In genomic region chr5:37208883-37209808, GRCh38 we compare ENCODE assay signal across 8 cellular contexts.
DNase-seq lines count a peak whose midpoint lies in the region; ATAC-seq and TF ChIP-seq lines count a peak whose summit lies in the region.

No MANE protein-coding gene starts in this region.

- H3K27me3 Mint-ChIP-seq in dendritic cell treated with granulocyte-macrophage colony-stimulating factor and Interleukin-4, amounts not matched to agents 40 ng/mL and 50 ng/mL, for 4 days, result no peaks in the 10 kb centered on the region

- H3K9me3 Mint-ChIP-seq in dendritic cell treated with granulocyte-macrophage colony-stimulating factor and Interleukin-4, amounts not matched to agents 40 ng/mL and 50 ng/mL, for 4 days, result no peaks in the 10 kb centered on the region

- no peak for ATAC-seq in HG03097 (IDR thresholded peaks at IDR 0.05; ENCODE audit: low FRiP score, unreplicated experiment)

- peaks cover 7% of the 10 kb centered on the region for H3K4me1 Mint-ChIP-seq in dendritic cell treated with granulocyte-macrophage colony-stimulating factor and Interleukin-4, amounts not matched to agents 40 ng/mL and 50 ng/mL, for 4 days (ENCODE audit: low read depth)

- intact Hi-C loops in dendritic cell treated with granulocyte-macrophage colony-stimulating factor and Interleukin-4, amounts not matched to agents 40 ng/mL and 50 ng/mL, for 4 days (cut with micrococcal nuclease), result no loop called here

- peak overlapping the region; percentile 60 for H3K4me3 Mint-ChIP-seq in dendritic cell treated with granulocyte-macrophage colony-stimulating factor and Interleukin-4, amounts not matched to agents 40 ng/mL and 50 ng/mL, for 4 days

- TF ChIP-seq CTCF in LNCaP clone FGC (IDR thresholded peaks at IDR 0.05; ENCODE audit: control insufficient read depth, extremely low read depth, insufficient read depth), result no peak

- DNase-seq in EL, result peak; percentile 25
- no peak for DNase-seq in LNCaP clone FGC (ENCODE audit: low read depth)
- DNase-seq in non-pigmented ciliary epithelial cell (ENCODE audit: low read depth), result peak; percentile 4
- no peak for DNase-seq in OCI-M1 (lab: John Stamatoyannopoulos, UW)
- no peak for DNase-seq in NCI-H128 (lab: John Stamatoyannopoulos, UW; ENCODE audit: unreplicated experiment)
- DNase-seq in HuH-7.5 (ENCODE audit: low spot score), result no peak

- peak overlapping the region; percentile 28; the same call in 1 of the 2 replicates for H3K4me3 ChIP-seq in LNCaP clone FGC (ENCODE audit: low read depth, low read length)

- peaks cover 8% of the 10 kb centered on the region for H3K36me3 Mint-ChIP-seq in dendritic cell treated with granulocyte-macrophage colony-stimulating factor and Interleukin-4, amounts not matched to agents 40 ng/mL and 50 ng/mL, for 4 days (ENCODE audit: low read depth)

- H3K27ac Mint-ChIP-seq in dendritic cell treated with granulocyte-macrophage colony-stimulating factor and Interleukin-4, amounts not matched to agents 40 ng/mL and 50 ng/mL, for 4 days, result no peak overlapping the region

Comparison
In these comparisons a context has a peak if more than half of its experiments do, and no peak if none do; other contexts are left out.
1. DNase-seq: peak in EL (single experiment) and non-pigmented ciliary epithelial cell (single experiment); none in LNCaP clone FGC (single experiment), OCI-M1 (single experiment), NCI-H128 (single experiment) and HuH-7.5 (single experiment).